ENCODE assay signal across 10 cellular contexts in genomic region chr15:74664028-74664616, GRCh38. TPM values are rescaled to one million over a fixed set of nuclear protein-coding genes. Genes with fewer than 3 reads are reported as not detected.
A peak's percentile ranks its signal among the peaks of the same experiment; 100 is the strongest.
DNase-seq lines count a peak whose midpoint lies in the region; ATAC-seq and TF ChIP-seq lines count a peak whose summit lies in the region.
"Had no signal": no experiment of that assay in that cellular context is flagged by ENCODE, and none has a peak within 500 bp of the region (broad histone marks: within the 10 kb centered on the region; RNA-seq: fewer than 3 reads in every experiment).

No MANE protein-coding gene starts in this region.

- peaks cover 32 to 34% of the 10 kb centered on the region in 2 donors for H3K4me1 ChIP-seq in gastrocnemius medialis

- peaks cover 6% of the 10 kb centered on the region for H3K4me1 Mint-ChIP-seq in glutamatergic neuron (ENCODE audit: low read depth, unreplicated experiment)

- no peak overlapping the region for H3K4me3 Mint-ChIP-seq in glutamatergic neuron (ENCODE audit: unreplicated experiment)
- H3K4me3 Mint-ChIP-seq: activated naive CD8-positive, alpha-beta T cell treated with anti-CD3 and anti-CD28 coated beads, Interleukin-2, amount 10 ng/mL, durations not matched to agents 7 days and 5 days had no signal

- ATAC-seq in left cardiac atrium: peak; percentile 61 to 72
- ATAC-seq in gastrocnemius medialis: peak; percentile 89 to 91
- ATAC-seq in GM19328 (IDR thresholded peaks at IDR 0.05; ENCODE audit: unreplicated experiment): no peak
- no peak for ATAC-seq in HG02981 (IDR thresholded peaks at IDR 0.05; ENCODE audit: unreplicated experiment)
- no peak for ATAC-seq in HG03378 (IDR thresholded peaks at IDR 0.05; ENCODE audit: unreplicated experiment)

- TF ChIP-seq CTCF in astrocyte of the spinal cord (IDR thresholded peaks at IDR 0.05; ENCODE audit: low read depth, low read length) (no peak), gastrocnemius medialis (IDR thresholded peaks at IDR 0.05 in 4 of 5, conservative IDR thresholded peaks at IDR 0.05 in 1 of 5) (no peak), glutamatergic neuron (IDR thresholded peaks at IDR 0.05; ENCODE audit: partially characterized antibody, unreplicated experiment) (no peak)

- H3K36me3 Mint-ChIP-seq in glutamatergic neuron (ENCODE audit: unreplicated experiment): no peaks in the 10 kb centered on the region

- TF ChIP-seq POLR2A in gastrocnemius medialis (IDR thresholded peaks at IDR 0.05): no peak

- no peaks in the 10 kb centered on the region for H3K27me3 ChIP-seq in gastrocnemius medialis

- H3K9me3 ChIP-seq in gastrocnemius medialis: no peaks in the 10 kb centered on the region

- H3K27ac ChIP-seq in gastrocnemius medialis: peak overlapping the region; percentile 58 to 84 (median 68)

- no peaks in the 10 kb centered on the region for H3K9me3 Mint-ChIP-seq in glutamatergic neuron (ENCODE audit: unreplicated experiment)
- H3K9me3 Mint-ChIP-seq: activated naive CD8-positive, alpha-beta T cell treated with anti-CD3 and anti-CD28 coated beads, Interleukin-2, amount 10 ng/mL, durations not matched to agents 7 days and 5 days had no signal

- peaks cover 0 to 6% of the 10 kb centered on the region in 2 donors for H3K36me3 ChIP-seq in gastrocnemius medialis

- DNase-seq in GM03348 (ENCODE audit: low spot score): peak; percentile 60
- peak; percentile 29 for DNase-seq in astrocyte of the spinal cord (ENCODE audit: low read depth, low spot score)
- peak; percentile 20 for DNase-seq in left cardiac atrium
- peak; percentile 51 to 67 for DNase-seq in gastrocnemius medialis
- no peak for DNase-seq in glutamatergic neuron
- DNase-seq: activated naive CD8-positive, alpha-beta T cell treated with anti-CD3 and anti-CD28 coated beads, Interleukin-2, amount 10 ng/mL, durations not matched to agents 7 days and 5 days; DND-41 had no signal

- H3K4me3 ChIP-seq in astrocyte of the spinal cord (ENCODE audit: low read depth, low read length) (no peak overlapping the region), gastrocnemius medialis (no peak overlapping the region)

- H3K27ac Mint-ChIP-seq in glutamatergic neuron (ENCODE audit: unreplicated experiment): no peak overlapping the region
- H3K27ac Mint-ChIP-seq: activated naive CD8-positive, alpha-beta T cell treated with anti-CD3 and anti-CD28 coated beads, Interleukin-2, amount 10 ng/mL, durations not matched to agents 7 days and 5 days had no signal

- H3K27me3 Mint-ChIP-seq in glutamatergic neuron (ENCODE audit: unreplicated experiment): no peaks in the 10 kb centered on the region
- H3K27me3 Mint-ChIP-seq: activated naive CD8-positive, alpha-beta T cell treated with anti-CD3 and anti-CD28 coated beads, Interleukin-2, amount 10 ng/mL, durations not matched to agents 7 days and 5 days had no signal

- in situ Hi-C loops in astrocyte of the spinal cord (cut with HindIII; ENCODE audit: low sequenced_read_pairs): no loop called here
- in situ Hi-C loops in gastrocnemius medialis (cut with MboI; ENCODE audit: low sequenced_read_pairs in 4 of 4): no loop called here

- intact Hi-C loops in left cardiac atrium (cut with DNase I): no loop called here
- intact Hi-C loops in gastrocnemius medialis (cut with DNase I; ENCODE audit: low total_unique reads): no loop called here

RNA-seq across cellular contexts. Expression of gene EDC3, which starts 31.7 kb away (rescaled TPM):
- total RNA-seq in left cardiac atrium: 10 to 100 TPM; 19.7 to 19.8 TPM
- 10 to 100 TPM in 3 of 4 donors, 1 to 10 TPM in 1; 7.9 to 19.4 (median 11.6) TPM for total RNA-seq in gastrocnemius medialis
- total RNA-seq in glutamatergic neuron (ENCODE audit: unreplicated experiment): 66.0 TPM

RNA-seq across cellular contexts. Expression of gene CLK3, which starts 48.5 kb away (rescaled TPM):
- total RNA-seq in left cardiac atrium (10 to 100 TPM; 44.2 to 44.3 TPM), gastrocnemius medialis (100 to 1,000 TPM in 2 of 4 donors, 10 to 100 TPM in 2; 45.4 to 152 (median 105) TPM), glutamatergic neuron (ENCODE audit: unreplicated experiment) (99.7 TPM)

Comparison
In these comparisons a context has a peak if more than half of its experiments do, and no peak if none do; other contexts are left out.
1. ATAC-seq: peak in left cardiac atrium (2 of 2) and gastrocnemius medialis (2 of 2); none in GM19328 (single experiment), HG02981 (single experiment) and HG03378 (single experiment).